ENCODE assay signal across 21 cellular contexts in genomic region chr22:39221999-39222686, GRCh38. TPM values are rescaled to one million over a fixed set of nuclear protein-coding genes. Genes with fewer than 3 reads are reported as not detected.
"Had no signal": no experiment of that assay in that cellular context is flagged by ENCODE, and none has a peak within 500 bp of the region (broad histone marks: within the 10 kb centered on the region; RNA-seq: fewer than 3 reads in every experiment).

No MANE protein-coding gene starts in this region.

- H3K36me3 ChIP-seq: neural progenitor cell had no signal

- H3K27me3 ChIP-seq: neural progenitor cell, pancreas, tibial nerve had no signal

- H3K4me3 Mint-ChIP-seq: activated B cell treated with CpG ODN at 0.5 μM for 24 hours; activated CD8-positive, alpha-beta T cell treated with anti-CD3 and anti-CD28 coated beads for 36 hours; activated T-cell treated with anti-CD3 and anti-CD28 coated beads, Interleukin-2, amount 50 U/mL, for 4 hours; brain; neural progenitor cell had no signal

- H3K4me2 ChIP-seq: neural progenitor cell had no signal

- H3K9me3 Mint-ChIP-seq: activated T-cell treated with anti-CD3 and anti-CD28 coated beads, Interleukin-2, amount 50 U/mL, for 4 hours had no signal

- H3K9ac ChIP-seq: neural progenitor cell had no signal

- DNase-seq: activated B cell treated with CpG ODN at 0.5 μM for 24 hours; activated CD4-positive, alpha-beta T cell treated with anti-CD3 and anti-CD28 coated beads for 48 hours; activated CD8-positive, alpha-beta T cell treated with anti-CD3 and anti-CD28 coated beads for 36 hours; activated effector memory CD4-positive, alpha-beta T cell treated with Interleukin-2 at 50 U/mL for 16 hours; activated T-cell treated with anti-CD3 and anti-CD28 coated beads, Interleukin-2, amount 50 U/mL, for 4 hours; amniotic stem cell; effector CD8-positive, alpha-beta T cell; foreskin melanocyte; head of caudate nucleus; immature natural killer cell; naive B cell; stimulated activated CD4-positive, alpha-beta T cell treated with anti-CD3 and anti-CD28 coated beads, Interleukin-2, amount 100 ng/mL, for 48 hours; stimulated activated naive CD4-positive, alpha-beta T cell; substantia nigra; SW 1271 had no signal

- H3K9me3 ChIP-seq: pancreas had no signal

- FAIRE-seq: pancreas, TTC549 had no signal

- H3K27ac ChIP-seq: neural progenitor cell, pancreas, tibial nerve had no signal

- H3K36me3 Mint-ChIP-seq: activated naive CD4-positive, alpha-beta T cell treated with anti-CD3 and anti-CD28 coated beads, Interleukin-2, amount 50 U/mL, for 72 hours; brain; immature natural killer cell; neural progenitor cell had no signal

- H3K4me3 ChIP-seq: neural progenitor cell, pancreas, tibial nerve had no signal

- ATAC-seq: activated T-cell treated with anti-CD3 and anti-CD28 coated beads, Interleukin-2, amount 50 U/mL, for 4 hours had no signal

- H2AFZ ChIP-seq: neural progenitor cell had no signal

- H3K27ac Mint-ChIP-seq: activated B cell treated with CpG ODN at 0.5 μM for 24 hours; activated CD8-positive, alpha-beta T cell treated with anti-CD3 and anti-CD28 coated beads for 36 hours; activated naive CD4-positive, alpha-beta T cell treated with anti-CD3 and anti-CD28 coated beads, Interleukin-2, amount 50 U/mL, for 72 hours; naive B cell; neural progenitor cell had no signal

- H3K4me1 ChIP-seq: pancreas, tibial nerve had no signal

RNA-seq across cellular contexts. Expression of gene PDGFB, which starts 22.6 kb away (rescaled TPM):
- total RNA-seq: activated B cell treated with CpG ODN at 0.5 μM for 24 hours had no signal
